1 cellular context compared by ENCODE assay signal in genomic region chr14:64220056-64220455, GRCh38.
TF ChIP-seq lines count a peak whose summit lies in the region.

No MANE protein-coding gene starts in this region.

TF ChIP-seq in GM23338, 12 proteins besides CTCF, POLR2A, EP300 and RAD21:
- TF ChIP-seq, protein P1, sequence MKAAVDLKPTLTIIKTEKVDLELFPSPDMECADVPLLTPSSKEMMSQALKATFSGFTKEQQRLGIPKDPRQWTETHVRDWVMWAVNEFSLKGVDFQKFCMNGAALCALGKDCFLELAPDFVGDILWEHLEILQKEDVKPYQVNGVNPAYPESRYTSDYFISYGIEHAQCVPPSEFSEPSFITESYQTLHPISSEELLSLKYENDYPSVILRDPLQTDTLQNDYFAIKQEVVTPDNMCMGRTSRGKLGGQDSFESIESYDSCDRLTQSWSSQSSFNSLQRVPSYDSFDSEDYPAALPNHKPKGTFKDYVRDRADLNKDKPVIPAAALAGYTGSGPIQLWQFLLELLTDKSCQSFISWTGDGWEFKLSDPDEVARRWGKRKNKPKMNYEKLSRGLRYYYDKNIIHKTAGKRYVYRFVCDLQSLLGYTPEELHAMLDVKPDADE (IDR thresholded peaks at IDR 0.05): no peak
- no peak for TF ChIP-seq EZH2 (IDR thresholded peaks at IDR 0.05; ENCODE audit: low read depth, unreplicated experiment)
- TF ChIP-seq, protein P2, sequence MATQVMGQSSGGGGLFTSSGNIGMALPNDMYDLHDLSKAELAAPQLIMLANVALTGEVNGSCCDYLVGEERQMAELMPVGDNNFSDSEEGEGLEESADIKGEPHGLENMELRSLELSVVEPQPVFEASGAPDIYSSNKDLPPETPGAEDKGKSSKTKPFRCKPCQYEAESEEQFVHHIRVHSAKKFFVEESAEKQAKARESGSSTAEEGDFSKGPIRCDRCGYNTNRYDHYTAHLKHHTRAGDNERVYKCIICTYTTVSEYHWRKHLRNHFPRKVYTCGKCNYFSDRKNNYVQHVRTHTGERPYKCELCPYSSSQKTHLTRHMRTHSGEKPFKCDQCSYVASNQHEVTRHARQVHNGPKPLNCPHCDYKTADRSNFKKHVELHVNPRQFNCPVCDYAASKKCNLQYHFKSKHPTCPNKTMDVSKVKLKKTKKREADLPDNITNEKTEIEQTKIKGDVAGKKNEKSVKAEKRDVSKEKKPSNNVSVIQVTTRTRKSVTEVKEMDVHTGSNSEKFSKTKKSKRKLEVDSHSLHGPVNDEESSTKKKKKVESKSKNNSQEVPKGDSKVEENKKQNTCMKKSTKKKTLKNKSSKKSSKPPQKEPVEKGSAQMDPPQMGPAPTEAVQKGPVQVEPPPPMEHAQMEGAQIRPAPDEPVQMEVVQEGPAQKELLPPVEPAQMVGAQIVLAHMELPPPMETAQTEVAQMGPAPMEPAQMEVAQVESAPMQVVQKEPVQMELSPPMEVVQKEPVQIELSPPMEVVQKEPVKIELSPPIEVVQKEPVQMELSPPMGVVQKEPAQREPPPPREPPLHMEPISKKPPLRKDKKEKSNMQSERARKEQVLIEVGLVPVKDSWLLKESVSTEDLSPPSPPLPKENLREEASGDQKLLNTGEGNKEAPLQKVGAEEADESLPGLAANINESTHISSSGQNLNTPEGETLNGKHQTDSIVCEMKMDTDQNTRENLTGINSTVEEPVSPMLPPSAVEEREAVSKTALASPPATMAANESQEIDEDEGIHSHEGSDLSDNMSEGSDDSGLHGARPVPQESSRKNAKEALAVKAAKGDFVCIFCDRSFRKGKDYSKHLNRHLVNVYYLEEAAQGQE (IDR thresholded peaks at IDR 0.05; ENCODE audit: unreplicated experiment): no peak
